ENCODE assay signal across 8 cellular contexts in the genomic region with DNA sequence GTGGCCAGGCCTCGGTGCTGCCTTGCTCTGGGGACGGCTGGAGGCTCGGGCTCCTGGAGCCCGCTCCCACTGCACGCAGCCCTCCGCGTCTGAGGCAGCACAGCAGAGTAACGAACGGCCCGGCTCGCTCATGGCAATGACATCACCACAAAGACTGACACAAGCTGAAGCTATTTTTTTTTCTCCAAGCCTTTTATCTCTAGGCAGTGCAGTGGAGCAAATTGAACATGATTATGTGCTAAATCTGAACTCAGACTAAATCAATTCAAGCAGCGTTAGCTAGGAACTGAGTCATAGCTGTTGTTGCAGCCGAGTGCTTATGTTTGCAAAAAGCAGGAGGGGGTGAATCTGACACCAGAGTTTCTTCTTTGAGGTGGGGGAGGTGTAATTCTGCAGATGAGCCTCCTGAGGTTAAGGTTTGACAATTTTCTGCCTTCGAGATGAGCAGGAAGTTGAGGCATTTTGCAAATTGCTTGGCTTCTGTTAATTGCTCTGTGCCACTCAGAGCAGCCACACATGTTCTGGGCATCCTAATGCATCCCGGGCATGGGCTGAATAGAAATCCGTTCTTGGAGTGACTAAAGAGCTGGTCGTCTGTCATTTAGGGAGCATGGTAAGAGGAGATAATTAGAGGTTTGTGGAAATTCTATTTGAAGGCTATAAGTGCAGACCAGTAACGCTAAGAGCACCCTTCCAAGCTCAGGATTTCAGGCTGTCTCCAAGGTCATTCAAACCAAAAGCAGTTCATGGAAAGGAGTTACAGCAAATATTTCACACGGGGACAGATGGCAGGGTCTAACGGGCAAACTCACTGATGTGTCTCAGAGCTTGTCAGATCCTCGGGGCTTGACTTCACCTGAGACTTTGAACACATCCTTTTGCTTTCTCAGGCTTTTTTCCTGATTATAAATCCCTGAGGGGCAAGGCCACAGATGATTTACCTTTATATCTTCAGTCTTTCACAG.
A peak's percentile ranks its signal among the peaks of the same experiment; 100 is the strongest.
DNase-seq lines count a peak whose midpoint lies in the region; ATAC-seq, FAIRE-seq and TF ChIP-seq lines count a peak whose summit lies in the region.

No MANE protein-coding gene starts in this region.

- peak overlapping the region; percentile 70 for H3K4me2 ChIP-seq in astrocyte (ENCODE audit: low read length)

- H3K27me3 Mint-ChIP-seq in astrocyte (ENCODE audit: low read depth, unreplicated experiment) (no peaks in the 10 kb centered on the region), memory B cell (peaks cover 4% of the 10 kb centered on the region)

- no peak for FAIRE-seq in astrocyte (lab: Jason Lieb, UNC)

- intact Hi-C loops in uterus (cut with DNase I; ENCODE audit: low total_unique reads): no loop called here
- intact Hi-C loops in body of pancreas (cut with DNase I): no loop called here

- H3K9ac ChIP-seq in astrocyte (ENCODE audit: low read length): no peak overlapping the region

- no peaks in the 10 kb centered on the region for H3K9me3 ChIP-seq in BE2C
- H3K9me3 ChIP-seq in astrocyte (ENCODE audit: insufficient read depth, low read depth, low read length): no peaks in the 10 kb centered on the region
- no peaks in the 10 kb centered on the region for H3K9me3 ChIP-seq in uterus
- no peaks in the 10 kb centered on the region for H3K9me3 ChIP-seq in body of pancreas

- H3K27ac ChIP-seq in astrocyte (ENCODE audit: low read depth, low read length) (no peak overlapping the region), uterus (no peak overlapping the region), body of pancreas (no peak overlapping the region)

- H3K79me2 ChIP-seq in astrocyte (ENCODE audit: insufficient read depth, low read length): no peaks in the 10 kb centered on the region

- no peaks in the 10 kb centered on the region for H3K4me1 ChIP-seq in BE2C
- peaks cover 15% of the 10 kb centered on the region for H3K4me1 ChIP-seq in astrocyte (ENCODE audit: insufficient read depth, low read length)
- peaks cover 0 to 6% of the 10 kb centered on the region in 2 donors for H3K4me1 ChIP-seq in uterus
- H3K4me1 ChIP-seq in body of pancreas: no peaks in the 10 kb centered on the region

- peak overlapping the region; percentile 13 for H2AFZ ChIP-seq in astrocyte (ENCODE audit: low read depth, low read length)

- no peaks in the 10 kb centered on the region for H3K36me3 ChIP-seq in BE2C
- no peaks in the 10 kb centered on the region for H3K36me3 ChIP-seq in astrocyte (ENCODE audit: insufficient read depth, low read length)
- no peaks in the 10 kb centered on the region for H3K36me3 ChIP-seq in uterus
- no peaks in the 10 kb centered on the region for H3K36me3 ChIP-seq in body of pancreas (replicated peaks in 1 of 2; ENCODE audit: insufficient read depth in 1 of 2, low read depth in 2 of 2)

- H3K36me3 Mint-ChIP-seq in astrocyte (ENCODE audit: low read depth, unreplicated experiment): no peaks in the 10 kb centered on the region
- no peaks in the 10 kb centered on the region for H3K36me3 Mint-ChIP-seq in memory B cell

- H3K4me3 ChIP-seq in BE2C (ENCODE audit: low read depth, low read length): no peak overlapping the region
- H3K4me3 ChIP-seq in Jurkat, Clone E6-1 (ENCODE audit: low read length): peak overlapping the region; percentile 17; the same call in 1 of the 2 replicates
- no peak overlapping the region for H3K4me3 ChIP-seq in astrocyte (ENCODE audit: insufficient read depth, low read depth, low read length)
- H3K4me3 ChIP-seq in uterus: no peak overlapping the region
- no peak overlapping the region for H3K4me3 ChIP-seq in body of pancreas

- H3K27ac Mint-ChIP-seq in astrocyte (ENCODE audit: unreplicated experiment) (no peak overlapping the region), memory B cell (no peak overlapping the region)

- no peaks in the 10 kb centered on the region for H4K20me1 ChIP-seq in astrocyte (ENCODE audit: insufficient read depth, low read length)

- no peak for TF ChIP-seq POLR2A in uterus (IDR thresholded peaks at IDR 0.05)
- TF ChIP-seq POLR2A in body of pancreas (IDR thresholded peaks at IDR 0.05): no peak

- DNase-seq in BE2C (peak; percentile 5), astrocyte (ENCODE audit: low read depth) (peak; percentile 88), memory B cell (ENCODE audit: low spot score in 2 of 2) (no peak), uterus (no peak), body of pancreas (no peak)
- peak; percentile 62 for DNase-seq in Jurkat, Clone E6-1 (ENCODE audit: low read depth, low spot score)

- TF ChIP-seq CTCF in BE2C (IDR thresholded peaks at IDR 0.05; ENCODE audit: low read depth, low read length) (no peak), astrocyte (IDR thresholded peaks at IDR 0.05; ENCODE audit: insufficient read depth, low read depth, low read length) (no peak), uterus (IDR thresholded peaks at IDR 0.05) (no peak), body of pancreas (IDR thresholded peaks at IDR 0.05) (no peak)

- H3K4me3 Mint-ChIP-seq in astrocyte (ENCODE audit: unreplicated experiment) (no peak overlapping the region), memory B cell (peak overlapping the region; percentile 28)

- WGBS in body of pancreas, 2 donors: 83 to 87% methylated on average over 21 of the region's 21 CpGs

- H3K27me3 ChIP-seq in BE2C (no peaks in the 10 kb centered on the region), astrocyte (ENCODE audit: insufficient read depth, low read length) (no peaks in the 10 kb centered on the region), uterus (no peaks in the 10 kb centered on the region), body of pancreas (no peaks in the 10 kb centered on the region)

- H3K4me1 Mint-ChIP-seq in astrocyte (ENCODE audit: low read depth, unreplicated experiment) (peaks cover 19% of the 10 kb centered on the region), memory B cell (peaks cover 7% of the 10 kb centered on the region)

- no peaks in the 10 kb centered on the region for H3K9me3 Mint-ChIP-seq in astrocyte (ENCODE audit: unreplicated experiment)
- no peaks in the 10 kb centered on the region for H3K9me3 Mint-ChIP-seq in memory B cell

- ATAC-seq in memory B cell (ENCODE audit: low read depth): peak; percentile 35
- ATAC-seq in body of pancreas: no peak
- no peak for ATAC-seq in HG03175 (IDR thresholded peaks at IDR 0.05; ENCODE audit: unreplicated experiment)
- no peak for ATAC-seq in HG03460 (IDR thresholded peaks at IDR 0.05; ENCODE audit: unreplicated experiment)

Comparison
In these comparisons a context has a peak if more than half of its experiments do, and no peak if none do; other contexts are left out.
1. DNase-seq: peak in BE2C (single experiment), Jurkat, Clone E6-1 (single experiment) and astrocyte (single experiment); none in memory B cell (0 of 2), uterus (0 of 2) and body of pancreas (0 of 4).